Comparison of ENCODE assay signal across 1 cellular context in the genomic region with DNA sequence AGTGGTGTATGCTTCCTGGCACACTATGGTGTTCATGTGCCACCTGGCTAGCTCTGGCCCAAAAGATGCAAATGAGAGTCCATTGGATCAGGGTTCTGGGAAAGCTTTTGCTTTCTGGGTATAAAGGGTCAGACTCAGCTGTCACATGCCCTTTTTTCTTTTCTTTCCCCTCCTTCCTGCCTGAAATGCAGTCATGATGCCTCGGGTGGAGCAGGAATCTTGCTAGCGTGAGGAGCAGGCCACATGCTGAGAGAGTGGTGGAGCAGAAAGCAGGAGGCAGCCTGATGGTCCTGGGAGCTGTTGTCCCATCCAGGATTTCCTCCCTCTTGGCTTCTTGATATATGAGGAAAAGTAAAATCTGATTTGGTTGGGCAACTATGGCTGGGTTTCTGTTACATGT.
TF ChIP-seq lines count a peak whose summit lies in the region.

No MANE protein-coding gene starts in this region.

TF ChIP-seq in GM23338, 12 proteins besides CTCF, POLR2A, EP300 and RAD21 (continued from another document):
- TF ChIP-seq, protein P1, sequence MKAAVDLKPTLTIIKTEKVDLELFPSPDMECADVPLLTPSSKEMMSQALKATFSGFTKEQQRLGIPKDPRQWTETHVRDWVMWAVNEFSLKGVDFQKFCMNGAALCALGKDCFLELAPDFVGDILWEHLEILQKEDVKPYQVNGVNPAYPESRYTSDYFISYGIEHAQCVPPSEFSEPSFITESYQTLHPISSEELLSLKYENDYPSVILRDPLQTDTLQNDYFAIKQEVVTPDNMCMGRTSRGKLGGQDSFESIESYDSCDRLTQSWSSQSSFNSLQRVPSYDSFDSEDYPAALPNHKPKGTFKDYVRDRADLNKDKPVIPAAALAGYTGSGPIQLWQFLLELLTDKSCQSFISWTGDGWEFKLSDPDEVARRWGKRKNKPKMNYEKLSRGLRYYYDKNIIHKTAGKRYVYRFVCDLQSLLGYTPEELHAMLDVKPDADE (IDR thresholded peaks at IDR 0.05): no peak
- no peak for TF ChIP-seq CREB1 (CRISPR knock-in tag; IDR thresholded peaks at IDR 0.05; ENCODE audit: low read depth)
